In genomic region chr18:7735194-7735593, GRCh38 we compare ENCODE assay signal across 16 cellular contexts.
DNase-seq lines count a peak whose midpoint lies in the region; ATAC-seq and TF ChIP-seq lines count a peak whose summit lies in the region.
"Had no signal": no experiment of that assay in that cellular context is flagged by ENCODE, and none has a peak within 500 bp of the region (broad histone marks: within the 10 kb centered on the region; RNA-seq: fewer than 3 reads in every experiment).

No MANE protein-coding gene starts in this region.

- no peak overlapping the region for H3K27ac Mint-ChIP-seq in GM23338
- H3K27ac Mint-ChIP-seq in activated CD8-positive, alpha-beta memory T cell treated with anti-CD3 and anti-CD28 coated beads, Interleukin-2, amount 10 ng/mL, durations not matched to agents 7 days and 5 days: no peak overlapping the region

- no peak for DNase-seq in GM23338 (ENCODE audit: low spot score)
- DNase-seq in SK-MEL-5 (ENCODE audit: low read depth, low spot score): peak; percentile 32
- DNase-seq in fibroblast of the aortic adventitia (ENCODE audit: low read depth): no peak
- DNase-seq in retinal pigment epithelial cell (ENCODE audit: low read depth): no peak
- DNase-seq in NCI-H1417 treated with DMSO at 0.1 percent for 48 hours (lab: John Stamatoyannopoulos, UW): no peak
- DNase-seq in SW 1271 (lab: John Stamatoyannopoulos, UW): no peak
- no peak for DNase-seq in activated CD8-positive, alpha-beta memory T cell treated with anti-CD3 and anti-CD28 coated beads, Interleukin-2, amount 10 ng/mL, durations not matched to agents 7 days and 5 days
- no peak for DNase-seq in OCI-M1 (lab: John Stamatoyannopoulos, UW)
- DNase-seq: activated CD4-positive, alpha-beta T cell treated with anti-CD3 and anti-CD28 coated beads for 48 hours; activated T-cell treated with anti-CD3 and anti-CD28 coated beads, Interleukin-2, amount 50 U/mL, for 4 hours; GOT3; hippocampal formation; NCI-H1105; NCI-H345; T-helper 1 cell had no signal

- peaks cover 8% of the 10 kb centered on the region for H3K27me3 Mint-ChIP-seq in GM23338 (ENCODE audit: insufficient read depth, low read depth, poor library complexity)
- no peaks in the 10 kb centered on the region for H3K27me3 Mint-ChIP-seq in activated CD8-positive, alpha-beta memory T cell treated with anti-CD3 and anti-CD28 coated beads, Interleukin-2, amount 10 ng/mL, durations not matched to agents 7 days and 5 days

- no peak for ATAC-seq in GM23338
- no peak for ATAC-seq in activated CD8-positive, alpha-beta memory T cell treated with anti-CD3 and anti-CD28 coated beads, Interleukin-2, amount 10 ng/mL, durations not matched to agents 7 days and 5 days
- ATAC-seq: activated T-cell treated with anti-CD3 and anti-CD28 coated beads, Interleukin-2, amount 50 U/mL, for 4 hours had no signal

- no peaks in the 10 kb centered on the region for H3K27me3 ChIP-seq in GM23338 (ENCODE audit: insufficient read depth)

- peak; percentile 40 to 55 for TF ChIP-seq CTCF in GM23338 (conservative IDR thresholded peaks at IDR 0.05; ENCODE audit: low read depth in 2 of 2)
- peak; percentile 15 for TF ChIP-seq CTCF in fibroblast of the aortic adventitia (IDR thresholded peaks at IDR 0.05; ENCODE audit: insufficient read depth, low read length)
- TF ChIP-seq CTCF in retinal pigment epithelial cell (conservative IDR thresholded peaks at IDR 0.05; ENCODE audit: low read depth, low read length): peak; percentile 60

- H3K4me3 ChIP-seq in GM23338: no peak overlapping the region
- H3K4me3 ChIP-seq in fibroblast of the aortic adventitia (ENCODE audit: low read depth, low read length): no peak overlapping the region
- no peak overlapping the region for H3K4me3 ChIP-seq in retinal pigment epithelial cell (ENCODE audit: low read length)
- H3K4me3 ChIP-seq: skin epidermis had no signal

- H3K27ac ChIP-seq in GM23338 (ENCODE audit: low read depth): no peak overlapping the region
- H3K27ac ChIP-seq: skin epidermis had no signal

- peaks cover 12% of the 10 kb centered on the region; the same call in 2 of the 3 replicates for H3K36me3 Mint-ChIP-seq in GM23338 (ENCODE audit: low read depth)
- no peaks in the 10 kb centered on the region for H3K36me3 Mint-ChIP-seq in activated CD8-positive, alpha-beta memory T cell treated with anti-CD3 and anti-CD28 coated beads, Interleukin-2, amount 10 ng/mL, durations not matched to agents 7 days and 5 days

- H3K9me2 ChIP-seq in GM23338 (ENCODE audit: insufficient read depth): no peaks in the 10 kb centered on the region

- in situ Hi-C loops in SK-MEL-5 (cut with HindIII; ENCODE audit: low pct_unique_long_range_greater_than_20kb, low sequenced_read_pairs): no loop called here

- CTCF ChIA-PET in activated CD8-positive, alpha-beta memory T cell treated with anti-CD3 and anti-CD28 coated beads, Interleukin-2, amount 10 ng/mL, durations not matched to agents 7 days and 5 days (lab: Charles Lee): no interaction called here

- H3K9me3 Mint-ChIP-seq in GM23338: peaks cover 25% of the 10 kb centered on the region; the same call in 2 of the 3 replicates
- peaks cover 2% of the 10 kb centered on the region for H3K9me3 Mint-ChIP-seq in activated CD8-positive, alpha-beta memory T cell treated with anti-CD3 and anti-CD28 coated beads, Interleukin-2, amount 10 ng/mL, durations not matched to agents 7 days and 5 days (ENCODE audit: low read depth)

- no peak overlapping the region for H2AFZ ChIP-seq in GM23338

- H3K4me3 Mint-ChIP-seq in GM23338: no peak overlapping the region
- H3K4me3 Mint-ChIP-seq in activated CD8-positive, alpha-beta memory T cell treated with anti-CD3 and anti-CD28 coated beads, Interleukin-2, amount 10 ng/mL, durations not matched to agents 7 days and 5 days: no peak overlapping the region
- H3K4me3 Mint-ChIP-seq: activated T-cell treated with anti-CD3 and anti-CD28 coated beads, Interleukin-2, amount 50 U/mL, for 4 hours had no signal

- H3K4me1 Mint-ChIP-seq in GM23338: peaks cover 23% of the 10 kb centered on the region
- no peaks in the 10 kb centered on the region for H3K4me1 Mint-ChIP-seq in activated CD8-positive, alpha-beta memory T cell treated with anti-CD3 and anti-CD28 coated beads, Interleukin-2, amount 10 ng/mL, durations not matched to agents 7 days and 5 days

- H3F3A ChIP-seq in GM23338 (replicated peaks; ENCODE audit: low read depth): no peaks in the 10 kb centered on the region

- H3K36me3 ChIP-seq in GM23338 (ENCODE audit: insufficient read depth): no peaks in the 10 kb centered on the region

- peaks cover 24% of the 10 kb centered on the region for H3K4me1 ChIP-seq in GM23338 (ENCODE audit: insufficient read depth)

- H3K4me2 ChIP-seq in GM23338: no peak overlapping the region

- H3K79me2 ChIP-seq in GM23338 (replicated peaks; ENCODE audit: insufficient read depth): no peaks in the 10 kb centered on the region

- H4K20me1 ChIP-seq in GM23338 (replicated peaks; ENCODE audit: insufficient read depth): no peaks in the 10 kb centered on the region

TF ChIP-seq in GM23338, 12 proteins besides CTCF, POLR2A, EP300 and RAD21 (continues in another document):
- no peak for TF ChIP-seq EZH2 (IDR thresholded peaks at IDR 0.05; ENCODE audit: low read depth, unreplicated experiment)
- no peak for TF ChIP-seq EZH2phosphoT487 (IDR thresholded peaks at IDR 0.05; ENCODE audit: unreplicated experiment)
- TF ChIP-seq NANOG (IDR thresholded peaks at IDR 0.05; ENCODE audit: borderline replicate concordance): no peak
- TF ChIP-seq, protein P1, sequence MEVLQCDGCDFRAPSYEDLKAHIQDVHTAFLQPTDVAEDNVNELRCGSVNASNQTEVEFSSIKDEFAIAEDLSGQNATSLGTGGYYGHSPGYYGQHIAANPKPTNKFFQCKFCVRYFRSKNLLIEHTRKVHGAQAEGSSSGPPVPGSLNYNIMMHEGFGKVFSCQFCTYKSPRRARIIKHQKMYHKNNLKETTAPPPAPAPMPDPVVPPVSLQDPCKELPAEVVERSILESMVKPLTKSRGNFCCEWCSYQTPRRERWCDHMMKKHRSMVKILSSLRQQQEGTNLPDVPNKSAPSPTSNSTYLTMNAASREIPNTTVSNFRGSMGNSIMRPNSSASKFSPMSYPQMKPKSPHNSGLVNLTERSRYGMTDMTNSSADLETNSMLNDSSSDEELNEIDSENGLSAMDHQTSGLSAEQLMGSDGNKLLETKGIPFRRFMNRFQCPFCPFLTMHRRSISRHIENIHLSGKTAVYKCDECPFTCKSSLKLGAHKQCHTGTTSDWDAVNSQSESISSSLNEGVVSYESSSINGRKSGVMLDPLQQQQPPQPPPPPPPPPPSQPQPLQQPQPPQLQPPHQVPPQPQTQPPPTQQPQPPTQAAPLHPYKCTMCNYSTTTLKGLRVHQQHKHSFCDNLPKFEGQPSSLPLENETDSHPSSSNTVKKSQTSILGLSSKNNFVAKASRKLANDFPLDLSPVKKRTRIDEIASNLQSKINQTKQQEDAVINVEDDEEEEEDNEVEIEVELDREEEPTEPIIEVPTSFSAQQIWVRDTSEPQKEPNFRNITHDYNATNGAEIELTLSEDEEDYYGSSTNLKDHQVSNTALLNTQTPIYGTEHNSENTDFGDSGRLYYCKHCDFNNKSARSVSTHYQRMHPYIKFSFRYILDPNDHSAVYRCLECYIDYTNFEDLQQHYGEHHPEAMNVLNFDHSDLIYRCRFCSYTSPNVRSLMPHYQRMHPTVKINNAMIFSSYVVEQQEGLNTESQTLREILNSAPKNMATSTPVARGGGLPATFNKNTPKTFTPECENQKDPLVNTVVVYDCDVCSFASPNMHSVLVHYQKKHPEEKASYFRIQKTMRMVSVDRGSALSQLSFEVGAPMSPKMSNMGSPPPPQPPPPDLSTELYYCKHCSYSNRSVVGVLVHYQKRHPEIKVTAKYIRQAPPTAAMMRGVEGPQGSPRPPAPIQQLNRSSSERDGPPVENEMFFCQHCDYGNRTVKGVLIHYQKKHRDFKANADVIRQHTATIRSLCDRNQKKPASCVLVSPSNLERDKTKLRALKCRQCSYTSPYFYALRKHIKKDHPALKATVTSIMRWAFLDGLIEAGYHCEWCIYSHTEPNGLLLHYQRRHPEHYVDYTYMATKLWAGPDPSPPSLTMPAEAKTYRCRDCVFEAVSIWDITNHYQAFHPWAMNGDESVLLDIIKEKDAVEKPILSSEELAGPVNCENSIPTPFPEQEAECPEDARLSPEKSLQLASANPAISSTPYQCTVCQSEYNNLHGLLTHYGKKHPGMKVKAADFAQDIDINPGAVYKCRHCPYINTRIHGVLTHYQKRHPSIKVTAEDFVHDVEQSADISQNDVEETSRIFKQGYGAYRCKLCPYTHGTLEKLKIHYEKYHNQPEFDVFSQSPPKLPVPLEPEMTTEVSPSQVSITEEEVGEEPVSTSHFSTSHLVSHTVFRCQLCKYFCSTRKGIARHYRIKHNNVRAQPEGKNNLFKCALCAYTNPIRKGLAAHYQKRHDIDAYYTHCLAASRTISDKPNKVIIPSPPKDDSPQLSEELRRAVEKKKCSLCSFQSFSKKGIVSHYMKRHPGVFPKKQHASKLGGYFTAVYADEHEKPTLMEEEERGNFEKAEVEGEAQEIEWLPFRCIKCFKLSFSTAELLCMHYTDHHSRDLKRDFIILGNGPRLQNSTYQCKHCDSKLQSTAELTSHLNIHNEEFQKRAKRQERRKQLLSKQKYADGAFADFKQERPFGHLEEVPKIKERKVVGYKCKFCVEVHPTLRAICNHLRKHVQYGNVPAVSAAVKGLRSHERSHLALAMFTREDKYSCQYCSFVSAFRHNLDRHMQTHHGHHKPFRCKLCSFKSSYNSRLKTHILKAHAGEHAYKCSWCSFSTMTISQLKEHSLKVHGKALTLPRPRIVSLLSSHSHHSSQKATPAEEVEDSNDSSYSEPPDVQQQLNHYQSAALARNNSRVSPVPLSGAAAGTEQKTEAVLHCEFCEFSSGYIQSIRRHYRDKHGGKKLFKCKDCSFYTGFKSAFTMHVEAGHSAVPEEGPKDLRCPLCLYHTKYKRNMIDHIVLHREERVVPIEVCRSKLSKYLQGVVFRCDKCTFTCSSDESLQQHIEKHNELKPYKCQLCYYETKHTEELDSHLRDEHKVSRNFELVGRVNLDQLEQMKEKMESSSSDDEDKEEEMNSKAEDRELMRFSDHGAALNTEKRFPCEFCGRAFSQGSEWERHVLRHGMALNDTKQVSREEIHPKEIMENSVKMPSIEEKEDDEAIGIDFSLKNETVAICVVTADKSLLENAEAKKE (CRISPR knock-in tag; IDR thresholded peaks at IDR 0.05): no peak
